In genomic region chr4:83535945-83536648, GRCh38 we compare ENCODE assay signal across 8 cellular contexts. TPM values are rescaled to one million over a fixed set of nuclear protein-coding genes. Genes with fewer than 3 reads are reported as not detected.
DNase-seq lines count a peak whose midpoint lies in the region; ATAC-seq, FAIRE-seq and TF ChIP-seq lines count a peak whose summit lies in the region.

TSS of gene GPAT3 (plus strand) at chr4:83536108. CDS start at chr4:83536623, 515 bp downstream.

- no peak within 1 kb of the TSS for H2BK20ac ChIP-seq in H1 (ENCODE audit: low read length)

- H3K4me2 ChIP-seq in H1 (ENCODE audit: insufficient read depth in 1 of 2, low read depth in 2 of 2, low read length in 2 of 2), result peak within 1 kb of the TSS; percentile 93 to 96

- H4K5ac ChIP-seq in H1 (ENCODE audit: insufficient read length, low read depth, low read length), result no peak within 1 kb of the TSS

- 0 out of 2 replicates have a peak within 1 kb of the TSS, but pooled peaks have one; percentile 42 for H2BK12ac ChIP-seq in H1 (ENCODE audit: low read depth, low read length)

- no peak for TF ChIP-seq CTCF in H1 (IDR thresholded peaks at IDR 0.05; ENCODE audit: control extremely low read depth in 1 of 3, insufficient read depth in 1 of 3, low read depth in 1 of 3, low read length in 3 of 3)

- FAIRE-seq in H1 (lab: Jason Lieb, UNC), result no peak

- CTCF ChIA-PET in H1 (lab: Charles Lee; ENCODE audit: partially characterized antibody), result interaction anchor here (0.7 to 1.6 kb wide), 4 partner anchors 25 to 550 kb away, joined by 3 to 6 read pairs (median 4); no protein-coding TSS in a partner anchor

- no peak within 1 kb of the TSS for H3K14ac ChIP-seq in H1 (ENCODE audit: insufficient read length)

- no peak within 1 kb of the TSS for H2BK5ac ChIP-seq in H1 (ENCODE audit: low read depth, low read length)

- no peak for TF ChIP-seq POLR2A in H1 (IDR thresholded peaks at IDR 0.05; ENCODE audit: control extremely low read depth in 1 of 2, low read depth in 2 of 2, low read length in 2 of 2)

- H3K79me1 ChIP-seq in H1 (ENCODE audit: low read depth, low read length), result no peaks in the 10 kb centered on the region; the same call in 1 of the 2 replicates

- ATAC-seq in GM18511 (IDR thresholded peaks at IDR 0.05; ENCODE audit: unreplicated experiment) (peak; percentile 83), HG02981 (IDR thresholded peaks at IDR 0.05; ENCODE audit: unreplicated experiment) (peak; percentile 75)

- 2% methylated on average over 40 of the region's 64 CpGs; no CpG with 5 or more reads in 1 of the 2 experiments for WGBS in H1 (ENCODE audit: extremely low coverage in 1 of 2, insufficient coverage in 1 of 2, insufficient read length in 1 of 2, insufficient replicate concordance in 2 of 2, low coverage in 1 of 2, low lambda C conversion rate in 2 of 2, missing lambda C conversion rate in 1 of 2), 2 experiments

- H3K9ac ChIP-seq in H1 (replicated peaks in 1 of 4; ENCODE audit: extremely low read depth in 1 of 4, low read depth in 3 of 4, low read length in 3 of 4), result peak within 1 kb of the TSS in 2 of 4 experiments; percentile 13 to 46; a peak in 2 of 7 replicates

- no peak within 1 kb of the TSS for H2BK120ac ChIP-seq in H1 (replicated peaks; ENCODE audit: low read depth, low read length)

- H3K27ac ChIP-seq in H1 (ENCODE audit: low read depth, low read length), result no peak within 1 kb of the TSS

- no peak within 1 kb of the TSS for H4K8ac ChIP-seq in H1 (ENCODE audit: extremely low read depth, insufficient read depth, low read length)

- no peaks in the 10 kb centered on the region for H4K20me1 ChIP-seq in H1 (replicated peaks in 1 of 2; ENCODE audit: control insufficient read depth in 1 of 2, insufficient read depth in 2 of 2, low read length in 2 of 2)

- no peak within 1 kb of the TSS for H3K23ac ChIP-seq in H1 (ENCODE audit: insufficient read length)

- H3K4ac ChIP-seq in H1 (replicated peaks; ENCODE audit: insufficient read length, low read depth, low read length), result no peak within 1 kb of the TSS

- H3K18ac ChIP-seq in H1 (ENCODE audit: extremely low read depth, low read length), result no peak within 1 kb of the TSS

- no peak within 1 kb of the TSS for H2BK15ac ChIP-seq in H1 (ENCODE audit: low read length)

- H3K56ac ChIP-seq in H1 (replicated peaks; ENCODE audit: insufficient read length, low read depth, low read length), result no peak within 1 kb of the TSS

- no peaks in the 10 kb centered on the region for H3K79me2 ChIP-seq in H1 (ENCODE audit: control insufficient read depth in 1 of 2, insufficient read depth in 2 of 2, low read length in 2 of 2)

- peaks cover 21 to 57% (median 47%) of the 10 kb centered on the region in 4 experiments for H3K27me3 ChIP-seq in H1 (replicated peaks in 1 of 4; ENCODE audit: control insufficient read depth in 3 of 4, extremely low read depth in 1 of 4, insufficient read depth in 3 of 4, low read length in 3 of 4)
- peaks cover 33% of the 10 kb centered on the region for H3K27me3 ChIP-seq in mononuclear cell (ENCODE audit: insufficient read depth, low read length)

- H4K91ac ChIP-seq in H1 (replicated peaks; ENCODE audit: insufficient read length, low read length), result no peak within 1 kb of the TSS

- POLR2A ChIA-PET in H1 (lab: Charles Lee; ENCODE audit: partially characterized antibody), result interaction anchor here (1.3 kb wide), 1 partner anchor 17 kb away, joined by 4 read pairs; no protein-coding TSS in a partner anchor

- no peaks in the 10 kb centered on the region for H3K36me3 ChIP-seq in H1 (ENCODE audit: control insufficient read depth in 2 of 4, insufficient read depth in 4 of 4, low read length in 3 of 4)

- no peak for TF ChIP-seq RAD21 in H1 (IDR thresholded peaks at IDR 0.05 in 1 of 2, conservative IDR thresholded peaks at IDR 0.05 in 1 of 2; ENCODE audit: low read depth in 2 of 2, low read length in 2 of 2)

- peak within 1 kb of the TSS; percentile 94 for H2AFZ ChIP-seq in H1 (ENCODE audit: low read length)

- H3K4me3 ChIP-seq in H1 (ENCODE audit: extremely low read depth in 1 of 4, insufficient read depth in 2 of 4, low read depth in 3 of 4, low read length in 4 of 4), result peak within 1 kb of the TSS; percentile 74 to 82 (median 77)
- peak within 1 kb of the TSS; percentile 77 for H3K4me3 ChIP-seq in mononuclear cell (ENCODE audit: low read length)

- H2AK5ac ChIP-seq in H1 (ENCODE audit: low read depth, low read length), result no peak within 1 kb of the TSS

- peaks cover 14% of the 10 kb centered on the region for H3K23me2 ChIP-seq in H1 (ENCODE audit: low read depth, low read length)

- DNase-seq in 8988T, result peak; percentile 65
- peak; percentile 13 for DNase-seq in NCI-H748 treated with DMSO at 0.1 percent for 48 hours (lab: John Stamatoyannopoulos, UW)
- peak; percentile 16 for DNase-seq in activated CD8-positive, alpha-beta memory T cell treated with anti-CD3 and anti-CD28 coated beads, Interleukin-2, amount 50 U/mL, for 1 hour (ENCODE audit: extremely low read depth)
- DNase-seq in H1 (ENCODE audit: low read depth in 1 of 2, low spot score in 2 of 2), result peak in 1 of 2 experiments; percentile 77
- DNase-seq in stimulated activated CD8-positive, alpha-beta memory T cell treated with anti-CD3 and anti-CD28 coated beads, Interleukin-2, amount 100 ng/mL, for 48 hours (ENCODE audit: low read depth in 2 of 2), result peak; percentile 57 to 59

- H3K9me3 ChIP-seq in H1 (ENCODE audit: insufficient read depth in 2 of 2, low read depth in 1 of 2, low read length in 1 of 2) (no peaks in the 10 kb centered on the region), mononuclear cell (ENCODE audit: low read depth, low read length) (no peaks in the 10 kb centered on the region)

- TF ChIP-seq EP300 in H1 (IDR thresholded peaks at IDR 0.05; ENCODE audit: borderline replicate concordance in 1 of 2, low read depth in 2 of 2, low read length in 2 of 2), result no peak

- H3K4me1 ChIP-seq in H1 (replicated peaks in 1 of 4; ENCODE audit: control insufficient read depth in 3 of 4, insufficient read depth in 4 of 4, low read length in 3 of 4) (peaks cover 0 to 2% (median 0%) of the 10 kb centered on the region in 4 experiments; a peak in 1 of 7 replicates), mononuclear cell (ENCODE audit: insufficient read depth, low read length) (peaks cover 33% of the 10 kb centered on the region)

TF ChIP-seq in H1, 55 proteins besides CTCF, POLR2A, EP300 and RAD21 (continues in another document):
- TF ChIP-seq TAF1 (IDR thresholded peaks at IDR 0.05; ENCODE audit: low read depth, low read length) (0 out of 2 replicates have a peak, but pooled peaks have one; percentile 20), GABPA (IDR thresholded peaks at IDR 0.05; ENCODE audit: borderline replicate concordance, insufficient read depth, low read length) (peak; percentile 20; the same call in 1 of the 2 replicates), CREB1 (IDR thresholded peaks at IDR 0.05) (no peak), CEBPB (IDR thresholded peaks at IDR 0.05; ENCODE audit: low read depth, low read length) (peak; percentile 39; the same call in 1 of the 2 replicates), TAF7 (optimal IDR thresholded peaks at IDR 0.05; ENCODE audit: borderline replicate concordance, low read depth, low read length) (no peak), KDM4A (IDR thresholded peaks at IDR 0.05; ENCODE audit: low read depth, low read length, severe bottlenecking) (peak; percentile 81), JUND (IDR thresholded peaks at IDR 0.05; ENCODE audit: low read length) (peak; percentile 64; the same call in 1 of the 2 replicates), MAX (IDR thresholded peaks at IDR 0.05) (0 out of 2 replicates have a peak, but pooled peaks have one; percentile 7), SUZ12 (IDR thresholded peaks at IDR 0.05; ENCODE audit: low read length) (peak; percentile 61)

RNA-seq across cellular contexts. Expression of gene GPAT3, which starts in this region (rescaled TPM):
- 1.8 and 2.0 TPM in 2 replicates for total RNA-seq in H1 (2021; fragmentation: NEBNext Ultra II Directional; extraction: Animal tissue kit (Norgen Biotek cat#: 25700))
- 0.23 and 0.93 TPM in 2 replicates for polyA plus RNA-seq in H1 (2011; rRNA removed)
- 0.54 TPM for polyA plus RNA-seq in H1 (2011; cell fraction: cytosol; rRNA removed)
- 1.1 TPM for polyA plus RNA-seq in H1 (2011; cell fraction: nucleus; rRNA removed)
- polyA plus RNA-seq in H1 (2012, experiment 1 of 2), result 0.80 to 1.7 TPM (median 1.2 TPM) in 4 replicates
- polyA plus RNA-seq in H1 (2012, experiment 2 of 2), result 0.26 TPM
- 2.6 TPM for polyA plus RNA-seq in H1 (2013, experiment 1 of 2)
- polyA plus RNA-seq in H1 (2013, experiment 2 of 2), result 2.9 TPM
- polyA minus RNA-seq in H1 (2011; rRNA and poly(A)+ RNA removed), result 0.19 and 0.46 TPM in 2 replicates
- polyA minus RNA-seq in H1 (2011; cell fraction: cytosol; rRNA and poly(A)+ RNA removed), result not detected
- 1.2 TPM for polyA minus RNA-seq in H1 (2011; cell fraction: nucleus; rRNA and poly(A)+ RNA removed)
- 10.1 TPM for total RNA-seq in mononuclear cell
